ENCODE assay signal across 2 cellular contexts in genomic region chr12:31339831-31340622, GRCh38.
A peak's percentile ranks its signal among the peaks of the same experiment; 100 is the strongest.
TF ChIP-seq lines count a peak whose summit lies in the region.

No MANE protein-coding gene starts in this region.

TF ChIP-seq in GM23338, 12 proteins besides CTCF, POLR2A, EP300 and RAD21 (continued from another document):
- TF ChIP-seq REST (IDR thresholded peaks at IDR 0.05; ENCODE audit: unreplicated experiment) (no peak), STAT1 (IDR thresholded peaks at IDR 0.05; ENCODE audit: unreplicated experiment) (no peak), ETS1 (IDR thresholded peaks at IDR 0.05) (no peak), ZNF331 (CRISPR knock-in tag; IDR thresholded peaks at IDR 0.05; ENCODE audit: low read depth) (no peak), NANOG (IDR thresholded peaks at IDR 0.05; ENCODE audit: borderline replicate concordance) (no peak), ZNF462 (CRISPR knock-in tag; IDR thresholded peaks at IDR 0.05) (peak; percentile 87), POLR2AphosphoS5 (IDR thresholded peaks at IDR 0.05; ENCODE audit: low read depth) (peak; percentile 43; the same call in 1 of the 2 replicates)

TF ChIP-seq in Ishikawa, 13 proteins besides CTCF, POLR2A, EP300 and RAD21 (continued from another document):
- 0 out of 2 replicates have a peak, but pooled peaks have one; percentile 48 for TF ChIP-seq TCF12 (IDR thresholded peaks at IDR 0.05; ENCODE audit: low read depth)
- TF ChIP-seq TAF1 (IDR thresholded peaks at IDR 0.05; ENCODE audit: low read depth), result no peak
- no peak for TF ChIP-seq ZBTB7A (IDR thresholded peaks at IDR 0.05; ENCODE audit: low read depth)
- TF ChIP-seq CREB1 (IDR thresholded peaks at IDR 0.05; ENCODE audit: low read depth), result no peak
- peak; percentile 16; the same call in 1 of the 2 replicates for TF ChIP-seq MAX (IDR thresholded peaks at IDR 0.05)
- no peak for TF ChIP-seq REST (IDR thresholded peaks at IDR 0.05; ENCODE audit: low read depth)
